Comparison of ENCODE assay signal across 8 cellular contexts in the genomic region with DNA sequence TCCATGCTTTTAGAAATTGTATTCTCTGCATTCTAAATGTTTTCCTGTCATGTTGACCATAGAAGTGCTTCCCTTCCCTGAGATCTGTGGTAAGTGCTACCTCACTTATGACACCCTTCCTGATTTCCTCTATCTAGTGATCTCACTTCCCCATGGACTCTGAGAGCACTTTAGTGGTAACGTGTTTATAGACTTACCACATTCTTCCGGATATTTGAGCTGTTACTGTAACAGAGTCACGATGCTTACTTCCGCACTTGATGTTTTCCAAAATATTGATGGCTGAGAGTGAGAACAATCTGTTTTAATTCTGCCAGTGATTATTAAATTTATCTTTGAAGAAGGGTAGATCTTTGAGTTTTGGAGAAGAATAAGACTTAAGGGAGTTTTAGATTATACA.
DNase-seq lines count a peak whose midpoint lies in the region; ATAC-seq and TF ChIP-seq lines count a peak whose summit lies in the region.
"Had no signal": no experiment of that assay in that cellular context is flagged by ENCODE, and none has a peak within 500 bp of the region (broad histone marks: within the 10 kb centered on the region; RNA-seq: fewer than 3 reads in every experiment).

No MANE protein-coding gene starts in this region.

- DNase-seq in HS-5 (ENCODE audit: low read depth): peak; percentile 47
- peak; percentile 38 for DNase-seq in PC-3
- DNase-seq in sigmoid colon: no peak
- no peak for DNase-seq in midbrain (lab: John Stamatoyannopoulos, UW)
- DNase-seq: NCI-H1436 had no signal

- peak in 3 of 4 donors; percentile 8 to 80 (median 58) for TF ChIP-seq EP300 in sigmoid colon (IDR thresholded peaks at IDR 0.05)

- no peaks in the 10 kb centered on the region for H3F3A ChIP-seq in PC-3 (ENCODE audit: low read length, unreplicated experiment)

- no peak overlapping the region for H3K4me3 ChIP-seq in PC-3 (ENCODE audit: low read length)
- no peak overlapping the region for H3K4me3 ChIP-seq in sigmoid colon

- H3K27ac Mint-ChIP-seq in dendritic cell treated with granulocyte-macrophage colony-stimulating factor and Interleukin-4, amounts not matched to agents 40 ng/mL and 50 ng/mL, for 4 days: peak overlapping the region; percentile 91

- BruUV-seq in PC-3 (replicated peaks; lab: Mats Ljungman, UMichigan): no TSS peak

- no peaks in the 10 kb centered on the region for H3K27me3 Mint-ChIP-seq in dendritic cell treated with granulocyte-macrophage colony-stimulating factor and Interleukin-4, amounts not matched to agents 40 ng/mL and 50 ng/mL, for 4 days

- H3K4me1 ChIP-seq in PC-3 (ENCODE audit: insufficient read depth, low read length) (peaks cover 28% of the 10 kb centered on the region), sigmoid colon (no peaks in the 10 kb centered on the region)

- CTCF ChIA-PET in PC-3 (lab: Charles Lee): no interaction called here

- no peak overlapping the region for H2AFZ ChIP-seq in PC-3 (ENCODE audit: low read length)

- no peaks in the 10 kb centered on the region for H4K20me1 ChIP-seq in PC-3 (ENCODE audit: low read length)

- no peak overlapping the region for H3K9ac ChIP-seq in PC-3 (ENCODE audit: low read length)

- TF ChIP-seq CTCF in PC-3 (conservative IDR thresholded peaks at IDR 0.05; ENCODE audit: low read depth, low read length) (no peak), sigmoid colon (IDR thresholded peaks at IDR 0.05) (no peak)

- H3K79me2 ChIP-seq in PC-3 (ENCODE audit: low read length): no peaks in the 10 kb centered on the region

- peak overlapping the region; percentile 13; the same call in 1 of the 2 replicates for H3K4me2 ChIP-seq in PC-3 (ENCODE audit: low read length)

- 91 to 94% methylated on average over 4 of the region's 4 CpGs for WGBS in sigmoid colon, 2 donors

- ATAC-seq in PC-3 (peak; percentile 27), HG03139 (IDR thresholded peaks at IDR 0.05; ENCODE audit: unreplicated experiment) (no peak), HG02870 (IDR thresholded peaks at IDR 0.05; ENCODE audit: unreplicated experiment) (no peak)

- H3K4me1 Mint-ChIP-seq in dendritic cell treated with granulocyte-macrophage colony-stimulating factor and Interleukin-4, amounts not matched to agents 40 ng/mL and 50 ng/mL, for 4 days (ENCODE audit: low read depth): peaks cover 45% of the 10 kb centered on the region

- H3K9me3 Mint-ChIP-seq in dendritic cell treated with granulocyte-macrophage colony-stimulating factor and Interleukin-4, amounts not matched to agents 40 ng/mL and 50 ng/mL, for 4 days: peaks cover 74% of the 10 kb centered on the region

- TF ChIP-seq POLR2A in sigmoid colon (IDR thresholded peaks at IDR 0.05): no peak

- H3K27me3 ChIP-seq in PC-3 (ENCODE audit: low read length) (no peaks in the 10 kb centered on the region), sigmoid colon (no peaks in the 10 kb centered on the region)

- POLR2A ChIA-PET in PC-3 (lab: Charles Lee; ENCODE audit: unreplicated experiment): interaction anchor here (0.6 kb wide), 1 partner anchor 197 kb away, joined by 7 read pairs; no protein-coding TSS in a partner anchor

- intact Hi-C loops in PC-3 (cut with micrococcal nuclease): loop anchor here (5.0 kb wide), 3 partner anchors 117 to 372 kb away; no protein-coding TSS in a partner anchor
- intact Hi-C loops in dendritic cell treated with granulocyte-macrophage colony-stimulating factor and Interleukin-4, amounts not matched to agents 40 ng/mL and 50 ng/mL, for 4 days (cut with micrococcal nuclease): loop anchor here (1.0 kb wide), 1 partner anchor 31 kb away; no protein-coding TSS in a partner anchor
- intact Hi-C loops in sigmoid colon (cut with DNase I): no loop called here

- no peaks in the 10 kb centered on the region for H3K36me3 ChIP-seq in PC-3 (ENCODE audit: low read depth, low read length)
- no peaks in the 10 kb centered on the region for H3K36me3 ChIP-seq in sigmoid colon

- peaks cover 24% of the 10 kb centered on the region for H3K36me3 Mint-ChIP-seq in dendritic cell treated with granulocyte-macrophage colony-stimulating factor and Interleukin-4, amounts not matched to agents 40 ng/mL and 50 ng/mL, for 4 days (ENCODE audit: low read depth)

- peaks cover 6% of the 10 kb centered on the region; the same call in 1 of the 2 replicates for H3K9me3 ChIP-seq in PC-3 (ENCODE audit: low read length)
- peaks cover 0 to 20% (median 5%) of the 10 kb centered on the region in 4 donors for H3K9me3 ChIP-seq in sigmoid colon

- H3K9me2 ChIP-seq in PC-3 (replicated peaks; ENCODE audit: low read length): no peaks in the 10 kb centered on the region

- H3K27ac ChIP-seq in PC-3 (ENCODE audit: low read length) (peak overlapping the region; percentile 47), sigmoid colon (peak overlapping the region in 1 of 4 donors; percentile 21)

- H3K4me3 Mint-ChIP-seq in dendritic cell treated with granulocyte-macrophage colony-stimulating factor and Interleukin-4, amounts not matched to agents 40 ng/mL and 50 ng/mL, for 4 days: peak overlapping the region; percentile 7

Comparison
In these comparisons a context has a peak if more than half of its experiments do, and no peak if none do; other contexts are left out.
1. DNase-seq: peak in HS-5 (single experiment) and PC-3 (single experiment); none in sigmoid colon (single experiment) and midbrain (single experiment).